Comparison of ENCODE assay signal across 16 cellular contexts in genomic region chr21:28104346-28104745, GRCh38.
A peak's percentile ranks its signal among the peaks of the same experiment; 100 is the strongest.
DNase-seq lines count a peak whose midpoint lies in the region; ATAC-seq and TF ChIP-seq lines count a peak whose summit lies in the region.
"Had no signal": no experiment of that assay in that cellular context is flagged by ENCODE, and none has a peak within 500 bp of the region (broad histone marks: within the 10 kb centered on the region; RNA-seq: fewer than 3 reads in every experiment).

No MANE protein-coding gene starts in this region.

- H3K36me3 ChIP-seq in parathyroid adenoma (ENCODE audit: control insufficient read depth, insufficient read depth, low read length) (no peaks in the 10 kb centered on the region), tibial artery (no peaks in the 10 kb centered on the region)

- in situ Hi-C loops in G401 (cut with HindIII; ENCODE audit: low sequenced_read_pairs): no loop called here

- intact Hi-C loops in tibial artery (cut with DNase I; ENCODE audit: low total_unique reads): no loop called here

- peak overlapping the region; percentile 47 for H3K4me2 ChIP-seq in parathyroid adenoma (ENCODE audit: low read length)

- ATAC-seq in SK-N-SH treated with all-trans-retinoic acid at 6 μM for 48 hours (peak; percentile 43; the same call in 1 of the 3 replicates), GM18519 (IDR thresholded peaks at IDR 0.05; ENCODE audit: low FRiP score, unreplicated experiment) (no peak)

- H3K79me2 ChIP-seq in parathyroid adenoma: no peaks in the 10 kb centered on the region

- H3K27me3 ChIP-seq in parathyroid adenoma (ENCODE audit: control insufficient read depth, insufficient read depth, low read length) (no peaks in the 10 kb centered on the region), tibial artery (no peaks in the 10 kb centered on the region)

- no peak overlapping the region for H2AFZ ChIP-seq in parathyroid adenoma

- H3K4me1 ChIP-seq in parathyroid adenoma (no peaks in the 10 kb centered on the region), tibial artery (no peaks in the 10 kb centered on the region)

- TF ChIP-seq CTCF in parathyroid adenoma (IDR thresholded peaks at IDR 0.05): no peak
- TF ChIP-seq CTCF in tibial artery (IDR thresholded peaks at IDR 0.05): no peak

- H3K9me3 ChIP-seq in parathyroid adenoma (ENCODE audit: control insufficient read depth, low read length) (no peaks in the 10 kb centered on the region), tibial artery (no peaks in the 10 kb centered on the region)

- H3K9ac ChIP-seq in parathyroid adenoma: no peak overlapping the region

- peak; percentile 19 for DNase-seq in NCI-H146 (lab: John Stamatoyannopoulos, UW)
- no peak for DNase-seq in NCI-H146 treated with DMSO at 0.1 percent for 48 hours (lab: John Stamatoyannopoulos, UW; ENCODE audit: unreplicated experiment)
- DNase-seq in G401 (ENCODE audit: low spot score): peak; percentile 8
- DNase-seq in amygdala (lab: John Stamatoyannopoulos, UW): no peak
- no peak for DNase-seq in tibial artery
- DNase-seq: HFFc6, KBM-7, NCI-H1092, NCI-H2029, NCI-H2227 treated with DMSO at 0.1 percent for 48 hours, NCI-H69, T-helper 2 cell had no signal

- H3K27ac ChIP-seq in parathyroid adenoma: no peak overlapping the region
- no peak overlapping the region for H3K27ac ChIP-seq in tibial artery
- H3K27ac ChIP-seq: 22Rv1 had no signal

- H3K4me3 ChIP-seq in parathyroid adenoma (ENCODE audit: low read depth, low read length) (no peak overlapping the region), tibial artery (no peak overlapping the region)

TF ChIP-seq in SK-N-SH treated with all-trans-retinoic acid at 6 μM for 48 hours, 23 proteins besides CTCF, POLR2A, EP300 and RAD21:
- TF ChIP-seq ESRRG (CRISPR knock-in tag; IDR thresholded peaks at IDR 0.05) (no peak), TSHZ2 (CRISPR knock-in tag; IDR thresholded peaks at IDR 0.05) (peak; percentile 27; the same call in 1 of the 2 replicates), TCF4 (CRISPR knock-in tag; IDR thresholded peaks at IDR 0.05; ENCODE audit: borderline replicate concordance) (peak; percentile 18; the same call in 1 of the 2 replicates)

Comparison
In these comparisons a context has a peak if more than half of its experiments do, and no peak if none do; other contexts are left out.
1. DNase-seq: peak in NCI-H146 (single experiment) and G401 (single experiment); none in NCI-H146 treated with DMSO at 0.1 percent for 48 hours (single experiment), amygdala (0 of 56) and tibial artery (0 of 2).